ENCODE assay signal across 18 cellular contexts in genomic region chr20:14744723-14745122, GRCh38.
DNase-seq lines count a peak whose midpoint lies in the region; ATAC-seq and TF ChIP-seq lines count a peak whose summit lies in the region.
"Had no signal": no experiment of that assay in that cellular context is flagged by ENCODE, and none has a peak within 500 bp of the region (broad histone marks: within the 10 kb centered on the region; RNA-seq: fewer than 3 reads in every experiment).

No MANE protein-coding gene starts in this region.

- H3K27ac ChIP-seq in parathyroid adenoma (no peak overlapping the region), hepatocyte (no peak overlapping the region), right cardiac atrium (ENCODE audit: low read length) (no peak overlapping the region)
- H3K27ac ChIP-seq: C4-2B had no signal

- H3K4me3 ChIP-seq in parathyroid adenoma (ENCODE audit: low read depth, low read length) (no peak overlapping the region), hepatocyte (no peak overlapping the region), right cardiac atrium (ENCODE audit: low read length) (no peak overlapping the region)
- H3K4me3 ChIP-seq: gastrocnemius medialis, K562 had no signal

- H3K79me2 ChIP-seq in parathyroid adenoma (no peaks in the 10 kb centered on the region), hepatocyte (no peaks in the 10 kb centered on the region)

- no peak overlapping the region for H3K9ac ChIP-seq in parathyroid adenoma

- H3K36me3 ChIP-seq in parathyroid adenoma (ENCODE audit: control insufficient read depth, insufficient read depth, low read length), result no peaks in the 10 kb centered on the region
- H3K36me3 ChIP-seq in hepatocyte (replicated peaks; ENCODE audit: insufficient read depth, low read depth), result no peaks in the 10 kb centered on the region
- H3K36me3 ChIP-seq: gastrocnemius medialis had no signal

- ATAC-seq in GM19025 (IDR thresholded peaks at IDR 0.05; ENCODE audit: low read depth, unreplicated experiment) (peak; percentile 81), GM21737 (IDR thresholded peaks at IDR 0.05; ENCODE audit: unreplicated experiment) (peak; percentile 64), HG03095 (IDR thresholded peaks at IDR 0.05; ENCODE audit: unreplicated experiment) (peak; percentile 74), right cardiac atrium (no peak)
- ATAC-seq: K562, Panc1 had no signal

- peak overlapping the region; percentile 25 for H2AFZ ChIP-seq in parathyroid adenoma
- no peak overlapping the region for H2AFZ ChIP-seq in hepatocyte

- intact Hi-C loops in right cardiac atrium (cut with DNase I), result no loop called here

- H3K9me3 ChIP-seq in parathyroid adenoma (ENCODE audit: control insufficient read depth, low read length) (no peaks in the 10 kb centered on the region), hepatocyte (ENCODE audit: low read depth) (no peaks in the 10 kb centered on the region), right cardiac atrium (ENCODE audit: control insufficient read depth, low read length) (no peaks in the 10 kb centered on the region)
- H3K9me3 ChIP-seq: gastrocnemius medialis had no signal

- TF ChIP-seq CTCF in parathyroid adenoma (IDR thresholded peaks at IDR 0.05) (no peak), hepatocyte (IDR thresholded peaks at IDR 0.05; ENCODE audit: poor library complexity) (no peak)

- H3K4me2 ChIP-seq in parathyroid adenoma (ENCODE audit: low read length), result no peak overlapping the region
- no peak overlapping the region for H3K4me2 ChIP-seq in hepatocyte

- no peaks in the 10 kb centered on the region for H3K9me2 ChIP-seq in hepatocyte (replicated peaks; ENCODE audit: insufficient read depth)

- 61% methylated on average over 3 of the region's 3 CpGs for WGBS in hepatocyte (ENCODE audit: low lambda C conversion rate, missing lambda C conversion rate)
- 56% methylated on average over 3 of the region's 3 CpGs for WGBS in right cardiac atrium

- DNase-seq in hepatocyte (ENCODE audit: low spot score) (no peak), right cardiac atrium (no peak), NCI-H2029 treated with DMSO at 0.1 percent for 48 hours (lab: John Stamatoyannopoulos, UW) (no peak)
- DNase-seq: activated B cell treated with CpG ODN at 0.5 μM for 24 hours; gastrocnemius medialis; islet precursor cell; NCI-H1105; NCI-H446; stimulated activated CD4-positive, alpha-beta T cell treated with anti-CD3 and anti-CD28 coated beads, Interleukin-12 subunit alpha, Interleukin-12 subunit beta, amount 100 ng/mL, for 4 hours; substantia nigra; SW 1271 had no signal

- peaks cover 3% of the 10 kb centered on the region for H3K4me1 ChIP-seq in parathyroid adenoma
- H3K4me1 ChIP-seq in hepatocyte (ENCODE audit: insufficient read depth), result no peaks in the 10 kb centered on the region
- no peaks in the 10 kb centered on the region for H3K4me1 ChIP-seq in right cardiac atrium (ENCODE audit: control insufficient read depth, insufficient read depth, low read length)

- H4K20me1 ChIP-seq in hepatocyte (ENCODE audit: insufficient read depth, poor library complexity, severe bottlenecking), result no peaks in the 10 kb centered on the region

- H3K27me3 ChIP-seq in parathyroid adenoma (ENCODE audit: control insufficient read depth, insufficient read depth, low read length), result no peaks in the 10 kb centered on the region
- H3K27me3 ChIP-seq in hepatocyte, result no peaks in the 10 kb centered on the region
- H3K27me3 ChIP-seq in right cardiac atrium (ENCODE audit: control insufficient read depth, insufficient read depth), result no peaks in the 10 kb centered on the region
- H3K27me3 ChIP-seq: gastrocnemius medialis had no signal

Comparison
In these comparisons a context has a peak if more than half of its experiments do, and no peak if none do; other contexts are left out.
1. ATAC-seq: peak in GM19025 (single experiment), GM21737 (single experiment) and HG03095 (single experiment); none in right cardiac atrium (0 of 2).